In genomic region chr6:116313377-116313776, GRCh38 we compare ENCODE assay signal across 29 cellular contexts. TPM values are rescaled to one million over a fixed set of nuclear protein-coding genes. Genes with fewer than 3 reads are reported as not detected.
DNase-seq lines count a peak whose midpoint lies in the region; ATAC-seq, FAIRE-seq and TF ChIP-seq lines count a peak whose summit lies in the region.
"Had no signal": no experiment of that assay in that cellular context is flagged by ENCODE, and none has a peak within 500 bp of the region (broad histone marks: within the 10 kb centered on the region; RNA-seq: fewer than 3 reads in every experiment).

No MANE protein-coding gene starts in this region.

- BruUV-seq in endothelial cell of umbilical vein (replicated peaks; lab: Mats Ljungman, UMichigan) = no TSS peak

- H3K4me3 Mint-ChIP-seq in HFFc6 = no peak overlapping the region
- no peak overlapping the region for H3K4me3 Mint-ChIP-seq in mesothelial cell of epicardium
- H3K4me3 Mint-ChIP-seq: activated CD4-positive, alpha-beta T cell treated with anti-CD3 and anti-CD28 coated beads, Interleukin-2, amount 10 ng/mL, durations not matched to agents 24 days and 14 days; activated naive CD4-positive, alpha-beta T cell treated with anti-CD3 and anti-CD28 coated beads, Interleukin-2, amount 10 ng/mL, durations not matched to agents 7 days and 5 days; dendritic cell treated with granulocyte-macrophage colony-stimulating factor and Interleukin-4, amounts not matched to agents 40 ng/mL and 50 ng/mL, for 4 days; GM23338; naive thymus-derived CD4-positive, alpha-beta T cell; T-helper 2 cell treated with Interferon-gamma antibody and Interleukin-4, amounts not matched to agents 5 μg/mL and 100 μg/mL, for 36 hours had no signal

- H3K27ac Mint-ChIP-seq in HFFc6 = peak overlapping the region; percentile 38; the same call in 1 of the 2 replicates
- peak overlapping the region; percentile 78 for H3K27ac Mint-ChIP-seq in mesothelial cell of epicardium
- H3K27ac Mint-ChIP-seq: activated CD4-positive, alpha-beta T cell treated with anti-CD3 and anti-CD28 coated beads, Interleukin-2, amount 10 ng/mL, durations not matched to agents 24 days and 14 days; activated naive CD4-positive, alpha-beta T cell treated with anti-CD3 and anti-CD28 coated beads, Interleukin-2, amount 10 ng/mL, durations not matched to agents 7 days and 5 days; dendritic cell treated with granulocyte-macrophage colony-stimulating factor and Interleukin-4, amounts not matched to agents 40 ng/mL and 50 ng/mL, for 4 days; naive thymus-derived CD4-positive, alpha-beta T cell; T-helper 2 cell treated with Interferon-gamma antibody and Interleukin-4, amounts not matched to agents 5 μg/mL and 100 μg/mL, for 36 hours had no signal

- peaks cover 2% of the 10 kb centered on the region for H3K9me1 ChIP-seq in endothelial cell of umbilical vein (replicated peaks; ENCODE audit: control insufficient read depth, extremely low read depth, insufficient read depth, low read length)

- no peaks in the 10 kb centered on the region for H3K36me3 ChIP-seq in endothelial cell of umbilical vein (ENCODE audit: control insufficient read depth in 2 of 2, extremely low read depth in 1 of 2, insufficient read depth in 2 of 2, low read length in 2 of 2)
- H3K36me3 ChIP-seq: pancreas, uterus had no signal

- H3K27ac ChIP-seq in endothelial cell of umbilical vein (ENCODE audit: insufficient read depth, low read depth, low read length) = no peak overlapping the region
- H3K27ac ChIP-seq: pancreas, uterus, VCaP had no signal

- peaks cover 18% of the 10 kb centered on the region for H3K4me1 ChIP-seq in endothelial cell of umbilical vein (ENCODE audit: control insufficient read depth, extremely low read depth, insufficient read depth, low read length)
- H3K4me1 ChIP-seq: testis, uterus had no signal

- intact Hi-C loops in endothelial cell of umbilical vein (cut with micrococcal nuclease) = no loop called here

- H3K36me3 Mint-ChIP-seq in HFFc6 (ENCODE audit: low read depth) (peaks cover 9% of the 10 kb centered on the region), mesothelial cell of epicardium (peaks cover 7% of the 10 kb centered on the region)
- H3K36me3 Mint-ChIP-seq: activated naive CD4-positive, alpha-beta T cell treated with anti-CD3 and anti-CD28 coated beads, Interleukin-2, amount 10 ng/mL, durations not matched to agents 7 days and 5 days had no signal

- dilution Hi-C loops in endothelial cell of umbilical vein (cut with MboI; ENCODE audit: extremely low pct_ligation_motif_present, low sequenced_read_pairs) = no loop called here

- no peaks in the 10 kb centered on the region for H4K20me1 ChIP-seq in endothelial cell of umbilical vein (replicated peaks; ENCODE audit: control insufficient read depth, extremely low read depth, insufficient read depth, low read length)

- POLR2A ChIA-PET in endothelial cell of umbilical vein (lab: Charles Lee) = no interaction called here

- no peak for ATAC-seq in HG03108 (IDR thresholded peaks at IDR 0.05; ENCODE audit: unreplicated experiment)
- ATAC-seq: GM23338; left lobe of liver; naive thymus-derived CD4-positive, alpha-beta T cell; pancreas had no signal

- TF ChIP-seq CTCF in HFFc6 (IDR thresholded peaks at IDR 0.05) (no peak), endothelial cell of umbilical vein (IDR thresholded peaks at IDR 0.05; ENCODE audit: extremely low read depth in 1 of 2, insufficient read depth in 1 of 2, low read depth in 1 of 2, low read length in 2 of 2) (no peak), mesothelial cell of epicardium (IDR thresholded peaks at IDR 0.05; ENCODE audit: unreplicated experiment) (no peak)

- H3K4me3 ChIP-seq in endothelial cell of umbilical vein (replicated peaks in 1 of 3; ENCODE audit: insufficient read depth in 1 of 3, low read depth in 1 of 3, low read length in 3 of 3) = no peak overlapping the region
- H3K4me3 ChIP-seq: GM23338, pancreas, testis, uterus had no signal

- peaks cover 23% of the 10 kb centered on the region for H3K4me1 Mint-ChIP-seq in HFFc6 (ENCODE audit: low read depth)
- H3K4me1 Mint-ChIP-seq in mesothelial cell of epicardium = peaks cover 16% of the 10 kb centered on the region
- H3K4me1 Mint-ChIP-seq: activated CD4-positive, alpha-beta T cell treated with anti-CD3 and anti-CD28 coated beads, Interleukin-2, amount 10 ng/mL, durations not matched to agents 24 days and 14 days; activated naive CD4-positive, alpha-beta T cell treated with anti-CD3 and anti-CD28 coated beads, Interleukin-2, amount 10 ng/mL, durations not matched to agents 7 days and 5 days had no signal

- no peak overlapping the region for H2AFZ ChIP-seq in endothelial cell of umbilical vein (ENCODE audit: low read depth, low read length)

- H3K4me2 ChIP-seq in endothelial cell of umbilical vein (ENCODE audit: insufficient read depth, low read length) = peak overlapping the region; percentile 76
- H3K4me2 ChIP-seq: GM23338 had no signal

- H3K27me3 Mint-ChIP-seq in HFFc6 (ENCODE audit: insufficient read depth) (no peaks in the 10 kb centered on the region), mesothelial cell of epicardium (ENCODE audit: low read depth) (no peaks in the 10 kb centered on the region)
- H3K27me3 Mint-ChIP-seq: activated CD4-positive, alpha-beta T cell treated with anti-CD3 and anti-CD28 coated beads, Interleukin-2, amount 10 ng/mL, durations not matched to agents 24 days and 14 days; activated naive CD4-positive, alpha-beta T cell treated with anti-CD3 and anti-CD28 coated beads, Interleukin-2, amount 10 ng/mL, durations not matched to agents 7 days and 5 days; dendritic cell treated with granulocyte-macrophage colony-stimulating factor and Interleukin-4, amounts not matched to agents 40 ng/mL and 50 ng/mL, for 4 days; naive thymus-derived CD4-positive, alpha-beta T cell had no signal

- H3K27me3 ChIP-seq in endothelial cell of umbilical vein (ENCODE audit: control insufficient read depth in 2 of 2, insufficient read depth in 2 of 2, low read length in 2 of 2) = no peaks in the 10 kb centered on the region
- H3K27me3 ChIP-seq: pancreas, testis, uterus had no signal

- CTCF ChIA-PET in endothelial cell of umbilical vein (lab: Charles Lee) = interaction anchor here (0.6 to 1.2 kb wide), 3 partner anchors 9 to 48 kb away, joined by 3 to 4 read pairs (median 3); no protein-coding TSS in a partner anchor

- DNase-seq in AG20443 (ENCODE audit: low spot score) = peak; percentile 21
- DNase-seq in HFFc6 = peak; percentile 15
- peak; percentile 57 for DNase-seq in endothelial cell of umbilical vein (ENCODE audit: low read depth, low spot score)
- DNase-seq in mesothelial cell of epicardium (ENCODE audit: low spot score in 2 of 2, unreplicated experiment in 2 of 2) = no peak
- no peak for DNase-seq in activated gamma-delta T cell treated with Interleukin-2 at 50 U/mL for 16 hours
- DNase-seq in stimulated activated naive CD4-positive, alpha-beta T cell (lab: John Stamatoyannopoulos, UW) = no peak
- DNase-seq in DMS53 treated with DMSO at 0.1 percent for 48 hours (lab: John Stamatoyannopoulos, UW; ENCODE audit: unreplicated experiment) = no peak
- DNase-seq: activated naive CD4-positive, alpha-beta T cell treated with anti-CD3 and anti-CD28 coated beads, Interleukin-2, amount 10 ng/mL, durations not matched to agents 7 days and 5 days; activated T-cell treated with anti-CD3 and anti-CD28 coated beads, Interleukin-2, amount 50 U/mL, for 48 hours; amygdala; caudate nucleus; Kasumi-1; naive thymus-derived CD4-positive, alpha-beta T cell; NCI-H1092; NCI-H187 treated with DMSO at 0.1 percent for 48 hours; NCI-H69; pancreas; right cardiac atrium; stimulated activated CD4-positive, alpha-beta T cell treated with anti-CD3 and anti-CD28 coated beads, Interleukin-4, amount 100 ng/mL, for 4 hours; stimulated activated naive CD4-positive, alpha-beta T cell treated with Interleukin-2 at 50 U/mL for 16 hours; testis; uterus had no signal

- TF ChIP-seq POLR2A in endothelial cell of umbilical vein (IDR thresholded peaks at IDR 0.05; ENCODE audit: low read depth, low read length) = no peak

- H3K9me3 ChIP-seq in endothelial cell of umbilical vein (replicated peaks; ENCODE audit: control insufficient read depth, insufficient read depth, low read length) = no peaks in the 10 kb centered on the region
- H3K9me3 ChIP-seq: pancreas, testis, uterus had no signal

- H3K9ac ChIP-seq in endothelial cell of umbilical vein (replicated peaks; ENCODE audit: extremely low read depth, insufficient read depth, low read length) = no peak overlapping the region

- H3K9me3 Mint-ChIP-seq in HFFc6 = no peaks in the 10 kb centered on the region
- peaks cover 4% of the 10 kb centered on the region for H3K9me3 Mint-ChIP-seq in mesothelial cell of epicardium
- H3K9me3 Mint-ChIP-seq: activated CD4-positive, alpha-beta T cell treated with anti-CD3 and anti-CD28 coated beads, Interleukin-2, amount 10 ng/mL, durations not matched to agents 24 days and 14 days; dendritic cell treated with granulocyte-macrophage colony-stimulating factor and Interleukin-4, amounts not matched to agents 40 ng/mL and 50 ng/mL, for 4 days; GM23338; naive thymus-derived CD4-positive, alpha-beta T cell; T-helper 2 cell treated with Interferon-gamma antibody and Interleukin-4, amounts not matched to agents 5 μg/mL and 100 μg/mL, for 36 hours had no signal

- no peak for FAIRE-seq in endothelial cell of umbilical vein (lab: Jason Lieb, UNC)
- FAIRE-seq: pancreas had no signal

- no peaks in the 10 kb centered on the region for H3K79me2 ChIP-seq in endothelial cell of umbilical vein (ENCODE audit: control insufficient read depth, insufficient read depth, low read length)

RNA-seq across cellular contexts. Expression of gene TSPYL1, which starts 33.6 kb away (rescaled TPM):
- total RNA-seq in HFFc6 (2021; fragmentation: NEBNext Ultra II Directional; extraction: Animal tissue kit (Norgen Biotek cat#: 25700)) = 100 to 1,000 TPM; 106 to 132 (median 114) TPM
- total RNA-seq in endothelial cell of umbilical vein (54.5 and 57.3 TPM in 2 replicates), mesothelial cell of epicardium (92.5 to 95.6 TPM (median 95.1 TPM) in 3 replicates)
- polyA plus RNA-seq in endothelial cell of umbilical vein = 28.7 and 32.1 TPM in 2 replicates
- 22.7 and 22.8 TPM in 2 replicates for polyA plus RNA-seq in endothelial cell of umbilical vein (2011; cell fraction: cytosol; rRNA removed)
- polyA plus RNA-seq in endothelial cell of umbilical vein (2011; cell fraction: nucleus; rRNA removed) = 16.6 and 18.5 TPM in 2 replicates
- polyA plus RNA-seq in endothelial cell of umbilical vein (2012) = 30.1 and 38.2 TPM in 2 replicates
- polyA minus RNA-seq in endothelial cell of umbilical vein = 94.4 and 108 TPM in 2 replicates
- polyA minus RNA-seq in endothelial cell of umbilical vein (2011; cell fraction: cytosol; rRNA and poly(A)+ RNA removed) = 47.3 TPM
- polyA minus RNA-seq in endothelial cell of umbilical vein (2011; cell fraction: nucleus; rRNA and poly(A)+ RNA removed) = 22.3 and 26.4 TPM in 2 replicates

RNA-seq across cellular contexts. Expression of gene DSE, which starts 57.4 kb away (rescaled TPM):
- 100 to 1,000 TPM in 3 of 6 experiments, 10 to 100 TPM in 3; 86.7 to 110 (median 94.9) TPM for total RNA-seq in HFFc6 (2021; fragmentation: NEBNext Ultra II Directional; extraction: Animal tissue kit (Norgen Biotek cat#: 25700))
- total RNA-seq in endothelial cell of umbilical vein = 25.0 and 31.3 TPM in 2 replicates
- 12.0 and 16.0 TPM in 2 replicates for polyA plus RNA-seq in endothelial cell of umbilical vein
- 11.3 TPM in 2 replicates for polyA plus RNA-seq in endothelial cell of umbilical vein (2011; cell fraction: cytosol; rRNA removed)
- 17.0 and 18.4 TPM in 2 replicates for polyA plus RNA-seq in endothelial cell of umbilical vein (2011; cell fraction: nucleus; rRNA removed)
- 12.4 and 14.3 TPM in 2 replicates for polyA plus RNA-seq in endothelial cell of umbilical vein (2012)
- polyA minus RNA-seq in endothelial cell of umbilical vein = 38.6 and 43.0 TPM in 2 replicates
- 0.61 TPM for polyA minus RNA-seq in endothelial cell of umbilical vein (2011; cell fraction: cytosol; rRNA and poly(A)+ RNA removed)
- polyA minus RNA-seq in endothelial cell of umbilical vein (2011; cell fraction: nucleus; rRNA and poly(A)+ RNA removed) = 36.8 and 51.9 TPM in 2 replicates
- total RNA-seq in mesothelial cell of epicardium = 69.6 to 73.3 TPM (median 70.7 TPM) in 3 replicates

RNA-seq across cellular contexts. Expression of gene TSPYL4, which starts 59.5 kb away (rescaled TPM):
- total RNA-seq in HFFc6 (2021; fragmentation: NEBNext Ultra II Directional; extraction: Animal tissue kit (Norgen Biotek cat#: 25700)) = 10 to 100 TPM; 40.8 to 52.5 (median 45.9) TPM
- 24.5 and 34.4 TPM in 2 replicates for total RNA-seq in endothelial cell of umbilical vein
- 43.1 and 45.5 TPM in 2 replicates for polyA plus RNA-seq in endothelial cell of umbilical vein
- polyA plus RNA-seq in endothelial cell of umbilical vein (2011; cell fraction: cytosol; rRNA removed) = 27.5 and 32.1 TPM in 2 replicates
- polyA plus RNA-seq in endothelial cell of umbilical vein (2011; cell fraction: nucleus; rRNA removed) = 75.8 and 97.1 TPM in 2 replicates
- polyA plus RNA-seq in endothelial cell of umbilical vein (2012) = 16.1 and 18.4 TPM in 2 replicates
- 57.3 and 61.9 TPM in 2 replicates for polyA minus RNA-seq in endothelial cell of umbilical vein
- polyA minus RNA-seq in endothelial cell of umbilical vein (2011; cell fraction: cytosol; rRNA and poly(A)+ RNA removed) = 3.1 TPM
- 30.5 and 40.3 TPM in 2 replicates for polyA minus RNA-seq in endothelial cell of umbilical vein (2011; cell fraction: nucleus; rRNA and poly(A)+ RNA removed)
- total RNA-seq in mesothelial cell of epicardium = 40.8 to 44.0 TPM (median 41.2 TPM) in 3 replicates

Comparison
In these comparisons a context has a peak if more than half of its experiments do, and no peak if none do; other contexts are left out.
1. DNase-seq: peak in AG20443 (single experiment), HFFc6 (single experiment) and endothelial cell of umbilical vein (single experiment); none in mesothelial cell of epicardium (0 of 2), activated gamma-delta T cell treated with Interleukin-2 at 50 U/mL for 16 hours (single experiment), stimulated activated naive CD4-positive, alpha-beta T cell (0 of 6) and DMS53 treated with DMSO at 0.1 percent for 48 hours (single experiment).